In genomic region chr20:23606652-23607049, GRCh38 we compare ENCODE assay signal across 9 cellular contexts. TPM values are rescaled to one million over a fixed set of nuclear protein-coding genes. Genes with fewer than 3 reads are reported as not detected.
A peak's percentile ranks its signal among the peaks of the same experiment; 100 is the strongest.
DNase-seq lines count a peak whose midpoint lies in the region; ATAC-seq and TF ChIP-seq lines count a peak whose summit lies in the region.
"Had no signal": no experiment of that assay in that cellular context is flagged by ENCODE, and none has a peak within 500 bp of the region (broad histone marks: within the 10 kb centered on the region; RNA-seq: fewer than 3 reads in every experiment).

No MANE protein-coding gene starts in this region.

- no peak for TF ChIP-seq POLR2A in stomach (IDR thresholded peaks at IDR 0.05)

- TF ChIP-seq CTCF in stomach (IDR thresholded peaks at IDR 0.05), result peak in 5 of 7 experiments; percentile 72 to 94 (median 88)

- peaks cover 0 to 6% of the 10 kb centered on the region in 2 donors for H3K27me3 Mint-ChIP-seq in natural killer cell treated with Interleukin-12 subunit alpha and Interleukin-12 subunit beta and Interleukin-15 and Interleukin-18, amount 100 ng/mL, for 72 hours

- H3K9me3 Mint-ChIP-seq in natural killer cell treated with Interleukin-12 subunit alpha and Interleukin-12 subunit beta and Interleukin-15 and Interleukin-18, amount 100 ng/mL, for 72 hours, result no peaks in the 10 kb centered on the region

- H3K4me1 Mint-ChIP-seq in natural killer cell treated with Interleukin-12 subunit alpha and Interleukin-12 subunit beta and Interleukin-15 and Interleukin-18, amount 100 ng/mL, for 72 hours (ENCODE audit: low read depth in 2 of 2), result peaks cover 9 to 10% of the 10 kb centered on the region in 2 donors

- H3K36me3 Mint-ChIP-seq in natural killer cell treated with Interleukin-12 subunit alpha and Interleukin-12 subunit beta and Interleukin-15 and Interleukin-18, amount 100 ng/mL, for 72 hours, result no peaks in the 10 kb centered on the region

- no peaks in the 10 kb centered on the region for H3K4me1 ChIP-seq in NT2/D1 (ENCODE audit: insufficient read depth, insufficient read length)
- H3K4me1 ChIP-seq in stomach, result peaks cover 0 to 10% (median 8%) of the 10 kb centered on the region in 4 donors

- 5 to 22% (median 12%) methylated on average over 4 to 9 of the region's 9 CpGs for WGBS in stomach, 5 donors

- DNase-seq in DMS 273 (lab: John Stamatoyannopoulos, UW; ENCODE audit: unreplicated experiment) (peak; percentile 86), HT-29 (ENCODE audit: low spot score) (peak; percentile 81), NT2/D1 (ENCODE audit: low read depth, low spot score) (peak; percentile 56), activated T-cell treated with anti-CD3 and anti-CD28 coated beads for 24 hours (ENCODE audit: low read depth) (peak; percentile 61), fibroblast of gingiva (ENCODE audit: low read depth) (peak; percentile 57), stomach (peak; percentile 78)
- DNase-seq in natural killer cell treated with Interleukin-12 subunit alpha and Interleukin-12 subunit beta and Interleukin-15 and Interleukin-18, amount 100 ng/mL, for 72 hours (ENCODE audit: low spot score), result peak; percentile 71

- H3K27ac Mint-ChIP-seq in natural killer cell treated with Interleukin-12 subunit alpha and Interleukin-12 subunit beta and Interleukin-15 and Interleukin-18, amount 100 ng/mL, for 72 hours, result no peak overlapping the region
- H3K27ac Mint-ChIP-seq: dendritic cell treated with granulocyte-macrophage colony-stimulating factor and Interleukin-4, amounts not matched to agents 40 ng/mL and 50 ng/mL, for 4 days had no signal

- intact Hi-C loops in stomach (cut with DNase I; ENCODE audit: low total_unique reads), result loop anchor here (10.0 kb wide), 1 partner anchor 162 kb away; no protein-coding TSS in a partner anchor

- H3K9me3 ChIP-seq in NT2/D1 (ENCODE audit: insufficient read depth, low read length) (no peaks in the 10 kb centered on the region), stomach (no peaks in the 10 kb centered on the region)

- H3K4me3 ChIP-seq in NT2/D1 (ENCODE audit: insufficient read length, low read depth) (no peak overlapping the region), stomach (no peak overlapping the region)

- no peaks in the 10 kb centered on the region for H3K27me3 ChIP-seq in NT2/D1 (ENCODE audit: insufficient read depth, insufficient read length)
- H3K27me3 ChIP-seq in stomach, result no peaks in the 10 kb centered on the region

- peak; percentile 91 for ATAC-seq in GM21390 (IDR thresholded peaks at IDR 0.05; ENCODE audit: unreplicated experiment)
- ATAC-seq in natural killer cell treated with Interleukin-12 subunit alpha and Interleukin-12 subunit beta and Interleukin-15 and Interleukin-18, amount 100 ng/mL, for 72 hours, result peak; percentile 80 to 85

- peak overlapping the region; percentile 8 for H3K4me3 Mint-ChIP-seq in natural killer cell treated with Interleukin-12 subunit alpha and Interleukin-12 subunit beta and Interleukin-15 and Interleukin-18, amount 100 ng/mL, for 72 hours
- H3K4me3 Mint-ChIP-seq: dendritic cell treated with granulocyte-macrophage colony-stimulating factor and Interleukin-4, amounts not matched to agents 40 ng/mL and 50 ng/mL, for 4 days had no signal

- no peak overlapping the region for H3K27ac ChIP-seq in stomach

- TF ChIP-seq EP300 in stomach (IDR thresholded peaks at IDR 0.05), result no peak

- H3K9ac ChIP-seq in NT2/D1 (ENCODE audit: insufficient read length, low read depth), result no peak overlapping the region

- H3K36me3 ChIP-seq in NT2/D1 (ENCODE audit: insufficient read depth, insufficient read length, low read length), result no peaks in the 10 kb centered on the region
- no peaks in the 10 kb centered on the region for H3K36me3 ChIP-seq in stomach

RNA-seq across cellular contexts. Expression of gene CST9, which starts 0.9 kb away (rescaled TPM):
- not detected in 2 replicates for total RNA-seq in HT-29 (2014; rRNA removed; shearing (Covaris generic))
- not detected for total RNA-seq in natural killer cell treated with Interleukin-12 subunit alpha and Interleukin-12 subunit beta and Interleukin-15 and Interleukin-18, amount 100 ng/mL, for 72 hours
- not detected for total RNA-seq in stomach
- not detected for polyA plus RNA-seq in stomach

RNA-seq across cellular contexts. Expression of gene CST3, which starts 31.1 kb away (rescaled TPM):
- total RNA-seq in HT-29 (2014; rRNA removed; shearing (Covaris generic)), result 417 and 453 TPM in 2 replicates
- 10 to 100 TPM in 1 of 2 donors, 1 to 10 TPM in 1; 5.4 to 16.6 TPM for total RNA-seq in natural killer cell treated with Interleukin-12 subunit alpha and Interleukin-12 subunit beta and Interleukin-15 and Interleukin-18, amount 100 ng/mL, for 72 hours
- total RNA-seq in stomach, result 1,000 to 10,000 TPM in 1 of 5 donors, 100 to 1,000 TPM in 4; 231 to 2,024 (median 730) TPM
- polyA plus RNA-seq in stomach, result 100 to 1,000 TPM; 355 to 952 (median 410) TPM

RNA-seq across cellular contexts. Expression of gene CST9L, which starts 38.4 kb away (rescaled TPM):
- total RNA-seq in HT-29 (2014; rRNA removed; shearing (Covaris generic)), result not detected in 2 replicates
- total RNA-seq in natural killer cell treated with Interleukin-12 subunit alpha and Interleukin-12 subunit beta and Interleukin-15 and Interleukin-18, amount 100 ng/mL, for 72 hours, result not detected
- not detected for total RNA-seq in stomach
- polyA plus RNA-seq in stomach, result not detected

Comparison
In these comparisons a context has a peak if more than half of its experiments do, and no peak if none do; other contexts are left out.
1. RNA of gene CST3, which starts 31.1 kb away (total RNA-seq): 231 to 2,024 TPM in stomach and 417 to 453 TPM in HT-29; 5.4 to 16.6 TPM in natural killer cell treated with Interleukin-12 subunit alpha and Interleukin-12 subunit beta and Interleukin-15 and Interleukin-18, amount 100 ng/mL, for 72 hours; every median in the first group is over 10 times any median in the second.
2. Peak in every context shown above with its lines, with median percentiles within 50 percentile points of each other: DNase-seq.